ENCODE assay signal across 21 cellular contexts in the genomic region with DNA sequence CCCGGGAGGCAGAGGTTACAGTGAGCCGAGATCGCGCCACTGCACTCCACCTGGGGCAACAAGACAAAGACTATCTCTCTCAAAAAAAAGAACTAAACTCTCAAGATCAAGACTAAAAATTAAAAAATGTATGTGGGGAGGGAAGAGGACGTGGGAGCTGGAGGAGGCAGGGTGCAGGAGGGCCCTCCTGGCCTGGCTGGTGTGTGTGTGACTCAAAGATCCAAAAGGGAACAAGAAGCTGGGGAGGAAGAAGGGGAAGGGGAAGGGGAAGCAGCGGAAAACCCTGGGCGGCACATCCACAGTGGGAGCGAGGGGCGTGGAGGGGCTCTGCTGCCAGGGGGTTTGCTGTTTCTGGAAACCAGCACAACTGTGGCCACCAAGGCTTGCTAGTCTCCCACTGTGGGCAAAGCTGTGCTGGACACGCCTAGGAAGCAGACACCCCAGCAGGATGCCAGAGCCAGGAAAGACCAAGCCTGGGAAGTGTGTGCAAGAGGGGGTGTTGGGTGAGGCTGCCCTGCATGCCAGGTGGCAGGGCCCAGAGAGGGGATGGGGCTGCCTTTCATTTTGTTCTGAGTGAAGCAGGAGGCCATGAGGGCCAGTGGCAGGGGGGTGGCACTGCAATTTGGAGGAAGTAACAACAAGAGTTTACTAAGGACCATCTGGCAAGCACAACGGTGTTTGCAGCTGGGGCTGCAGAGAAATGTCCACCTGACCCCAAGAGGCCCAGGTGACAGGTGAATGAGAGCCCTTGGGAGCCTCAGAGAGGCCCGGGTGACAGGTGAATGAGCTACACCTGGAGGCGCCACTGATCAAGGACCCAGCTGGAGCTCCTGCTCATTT. TPM values are rescaled to one million over a fixed set of nuclear protein-coding genes. Genes with fewer than 3 reads are reported as not detected.
DNase-seq lines count a peak whose midpoint lies in the region; ATAC-seq and TF ChIP-seq lines count a peak whose summit lies in the region.
"Had no signal": no experiment of that assay in that cellular context is flagged by ENCODE, and none has a peak within 500 bp of the region (broad histone marks: within the 10 kb centered on the region; RNA-seq: fewer than 3 reads in every experiment).

No MANE protein-coding gene starts in this region.

- no peak overlapping the region for H2AFZ ChIP-seq in OCI-LY7 (ENCODE audit: low read length)

- peaks cover 12% of the 10 kb centered on the region for H3K36me3 Mint-ChIP-seq in natural killer cell

- TF ChIP-seq POLR2A in right lobe of liver (IDR thresholded peaks at IDR 0.05) = no peak

- intact Hi-C loops in right cardiac atrium (cut with DNase I) (no loop called here), left cardiac atrium (cut with DNase I) (no loop called here), right lobe of liver (cut with DNase I) (no loop called here), natural killer cell (cut with micrococcal nuclease) (no loop called here), OCI-LY7 (cut with micrococcal nuclease; ENCODE audit: unreplicated experiment) (no loop called here)

- 84% methylated on average over 13 of the region's 13 CpGs for WGBS in right cardiac atrium
- 75% methylated on average over 4 of the region's 13 CpGs for WGBS in right lobe of liver (ENCODE audit: insufficient coverage, low coverage, low lambda C conversion rate, missing lambda C conversion rate)

- DNase-seq in right cardiac atrium (peak in 2 of 3 donors; percentile 7 to 21), left cardiac atrium (no peak), NCI-H510A treated with DMSO at 0.1 percent for 48 hours (lab: John Stamatoyannopoulos, UW) (peak; percentile 92), right lobe of liver (peak in 2 of 3 donors; percentile 9 to 40), natural killer cell (no peak), OCI-LY7 (ENCODE audit: low spot score) (no peak), SIG-M5 treated with dmso at 0.1 percent for 504 hours (lab: John Stamatoyannopoulos, UW; ENCODE audit: unreplicated experiment) (no peak)
- DNase-seq: activated CD4-positive, CD25-positive, alpha-beta regulatory T cell treated with anti-CD3 and anti-CD28 coated beads, Interleukin-2, amount 50 U/mL, for 72 hours; activated gamma-delta T cell treated with Interleukin-2 at 50 U/mL for 16 hours; amniotic stem cell; GOT3; kidney glomerular epithelial cell; midbrain; NCI-H1092; NCI-H446; SK-N-SH; T-helper 9 cell; testis had no signal

- H3K27me3 Mint-ChIP-seq in natural killer cell (ENCODE audit: low read depth in 2 of 2) = no peaks in the 10 kb centered on the region

- H3K27ac ChIP-seq in right cardiac atrium (ENCODE audit: low read length) = no peak overlapping the region
- H3K27ac ChIP-seq in right lobe of liver = no peak overlapping the region
- no peak overlapping the region for H3K27ac ChIP-seq in OCI-LY7 (ENCODE audit: low read depth, low read length, poor library complexity, severe bottlenecking)
- H3K27ac ChIP-seq: cardiac muscle cell, gastroesophageal sphincter, Peyer's patch, testis had no signal

- H3K27me3 ChIP-seq in right cardiac atrium (ENCODE audit: control insufficient read depth, insufficient read depth) (no peaks in the 10 kb centered on the region), right lobe of liver (no peaks in the 10 kb centered on the region)
- H3K27me3 ChIP-seq: cardiac muscle cell, gastroesophageal sphincter, Peyer's patch, testis had no signal

- TF ChIP-seq CTCF in right lobe of liver (IDR thresholded peaks at IDR 0.05) (no peak), natural killer cell (IDR thresholded peaks at IDR 0.05) (no peak), OCI-LY7 (conservative IDR thresholded peaks at IDR 0.05; ENCODE audit: low read length) (no peak)

- H3K9me3 Mint-ChIP-seq in natural killer cell = no peaks in the 10 kb centered on the region

- no TSS peak for BruUV-seq in OCI-LY7 (replicated peaks; lab: Mats Ljungman, UMichigan)

- POLR2A ChIA-PET in OCI-LY7 (lab: Charles Lee) = no interaction called here

- H3K4me2 ChIP-seq in OCI-LY7 (ENCODE audit: low read length) = no peak overlapping the region
- H3K4me2 ChIP-seq: SK-N-SH had no signal

- CTCF ChIA-PET in OCI-LY7 (lab: Charles Lee; ENCODE audit: unreplicated experiment) = no interaction called here

- H3K9me2 ChIP-seq in OCI-LY7 (ENCODE audit: insufficient read depth, low read length) = no peaks in the 10 kb centered on the region
- H3K9me2 ChIP-seq: SK-N-SH had no signal

- no peaks in the 10 kb centered on the region for H4K20me1 ChIP-seq in OCI-LY7 (ENCODE audit: insufficient read depth, low read length)

- H3K9me3 ChIP-seq in right cardiac atrium (ENCODE audit: control insufficient read depth, low read length) (no peaks in the 10 kb centered on the region), right lobe of liver (no peaks in the 10 kb centered on the region), OCI-LY7 (ENCODE audit: low read length) (no peaks in the 10 kb centered on the region)
- H3K9me3 ChIP-seq: gastroesophageal sphincter, Peyer's patch, SK-N-SH, testis had no signal

- H3K4me1 ChIP-seq in right cardiac atrium (ENCODE audit: control insufficient read depth, insufficient read depth, low read length) (no peaks in the 10 kb centered on the region), right lobe of liver (no peaks in the 10 kb centered on the region), OCI-LY7 (ENCODE audit: insufficient read depth, low read length, poor library complexity, severe bottlenecking) (no peaks in the 10 kb centered on the region)
- H3K4me1 ChIP-seq: gastroesophageal sphincter, Peyer's patch had no signal

- H3K36me3 ChIP-seq in right lobe of liver (peaks cover 26 to 100% (median 62%) of the 10 kb centered on the region in 4 donors), OCI-LY7 (ENCODE audit: insufficient read depth, low read length) (peaks cover 83% of the 10 kb centered on the region)

- no peaks in the 10 kb centered on the region for H3K4me1 Mint-ChIP-seq in natural killer cell

- ATAC-seq in right cardiac atrium (no peak), left cardiac atrium (no peak), right lobe of liver (no peak), natural killer cell (no peak)
- ATAC-seq: gastroesophageal sphincter had no signal

- no peak overlapping the region for H3K4me3 ChIP-seq in right cardiac atrium (ENCODE audit: low read length)
- no peak overlapping the region for H3K4me3 ChIP-seq in right lobe of liver
- no peak overlapping the region for H3K4me3 ChIP-seq in OCI-LY7 (ENCODE audit: low read depth, low read length, poor library complexity, severe bottlenecking)
- H3K4me3 ChIP-seq: cardiac muscle cell, gastroesophageal sphincter, Peyer's patch, testis had no signal

- no peaks in the 10 kb centered on the region for H3K79me2 ChIP-seq in OCI-LY7 (ENCODE audit: insufficient read depth, low read depth, low read length)

- peak overlapping the region in 1 of 2 donors; percentile 21 for H3K27ac Mint-ChIP-seq in natural killer cell

- no peak overlapping the region for H3K4me3 Mint-ChIP-seq in natural killer cell

RNA-seq across cellular contexts. Expression of a gene that starts 44.5 kb away (rescaled TPM):
- total RNA-seq in right cardiac atrium (1 to 10 TPM in 3 of 4 donors, under 1 TPM in 1; 0.89 to 2.1 (median 1.2) TPM), left cardiac atrium (1 to 10 TPM; 1.2 to 1.8 TPM), right lobe of liver (1 to 10 TPM in 3 of 6 experiments, under 1 TPM in 3; 0.61 to 2.4 (median 0.97) TPM), natural killer cell (1 to 10 TPM in 2 of 3 donors, under 1 TPM in 1; 0.97 to 1.4 (median 1.1) TPM), OCI-LY7 (2022) (0.46 TPM in 1 of 2 replicates, not detected in the other)
- 1.1 TPM for polyA plus RNA-seq in right cardiac atrium
- 0.16 TPM in 1 of 2 replicates, not detected in the other for total RNA-seq in OCI-LY7 (2014; rRNA removed; shearing (Covaris generic))

Comparison
In these comparisons a context has a peak if more than half of its experiments do, and no peak if none do; other contexts are left out.
1. DNase-seq: peak in right cardiac atrium (2 of 3), NCI-H510A treated with DMSO at 0.1 percent for 48 hours (single experiment) and right lobe of liver (2 of 3); none in left cardiac atrium (single experiment), natural killer cell (single experiment), OCI-LY7 (single experiment) and SIG-M5 treated with dmso at 0.1 percent for 504 hours (single experiment).